In the genomic region with DNA sequence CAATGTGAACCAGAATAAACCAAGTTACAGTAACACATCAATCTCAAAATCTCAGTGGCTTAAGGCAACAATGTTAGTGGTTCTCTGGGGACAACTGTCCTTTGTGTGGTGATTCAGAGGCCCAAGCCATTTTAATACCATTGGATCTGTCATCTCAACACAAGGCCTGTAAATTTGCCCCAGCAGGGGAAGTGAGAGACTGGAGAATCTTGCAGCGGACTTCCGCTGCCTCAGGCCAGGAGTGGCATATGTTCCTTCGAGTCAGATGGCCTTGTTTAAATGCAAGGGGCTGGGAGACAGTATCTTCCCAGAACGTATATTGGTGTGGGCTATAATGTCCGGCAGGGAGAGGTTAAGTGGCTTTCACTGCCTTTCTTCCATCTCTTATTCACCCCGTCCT, we compare ENCODE assay signal across 11 cellular contexts.
"Had no signal": no experiment of that assay in that cellular context is flagged by ENCODE, and none has a peak within 500 bp of the region (broad histone marks: within the 10 kb centered on the region; RNA-seq: fewer than 3 reads in every experiment).

No MANE protein-coding gene starts in this region.

- DNase-seq: activated CD4-positive, alpha-beta T cell treated with anti-CD3 and anti-CD28 coated beads, Interleukin-2, amount 10 ng/mL, durations not matched to agents 7 days and 5 days; activated CD8-positive, alpha-beta memory T cell treated with anti-CD3 and anti-CD28 coated beads, Interleukin-2, amount 50 U/mL, for 48 hours; activated naive CD4-positive, alpha-beta T cell; aorta; dermis blood vessel endothelial cell; islet precursor cell; naive B cell; ovary; sigmoid colon; stimulated activated CD4-positive, alpha-beta T cell treated with anti-CD3 and anti-CD28 coated beads, Interleukin-2, amount 100 ng/mL, for 24 hours; upper lobe of right lung had no signal
